In genomic region chr20:53869466-53870258, GRCh38 we compare ENCODE assay signal across 1 cellular context.
TF ChIP-seq lines count a peak whose summit lies in the region.

No MANE protein-coding gene starts in this region.

TF ChIP-seq in HepG2, 621 proteins besides CTCF, POLR2A, EP300 and RAD21 (continued from another document and continues in another):
- TF ChIP-seq, protein P1, sequence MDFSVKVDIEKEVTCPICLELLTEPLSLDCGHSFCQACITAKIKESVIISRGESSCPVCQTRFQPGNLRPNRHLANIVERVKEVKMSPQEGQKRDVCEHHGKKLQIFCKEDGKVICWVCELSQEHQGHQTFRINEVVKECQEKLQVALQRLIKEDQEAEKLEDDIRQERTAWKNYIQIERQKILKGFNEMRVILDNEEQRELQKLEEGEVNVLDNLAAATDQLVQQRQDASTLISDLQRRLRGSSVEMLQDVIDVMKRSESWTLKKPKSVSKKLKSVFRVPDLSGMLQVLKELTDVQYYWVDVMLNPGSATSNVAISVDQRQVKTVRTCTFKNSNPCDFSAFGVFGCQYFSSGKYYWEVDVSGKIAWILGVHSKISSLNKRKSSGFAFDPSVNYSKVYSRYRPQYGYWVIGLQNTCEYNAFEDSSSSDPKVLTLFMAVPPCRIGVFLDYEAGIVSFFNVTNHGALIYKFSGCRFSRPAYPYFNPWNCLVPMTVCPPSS (IDR thresholded peaks at IDR 0.05), result no peak
- TF ChIP-seq, protein P2, sequence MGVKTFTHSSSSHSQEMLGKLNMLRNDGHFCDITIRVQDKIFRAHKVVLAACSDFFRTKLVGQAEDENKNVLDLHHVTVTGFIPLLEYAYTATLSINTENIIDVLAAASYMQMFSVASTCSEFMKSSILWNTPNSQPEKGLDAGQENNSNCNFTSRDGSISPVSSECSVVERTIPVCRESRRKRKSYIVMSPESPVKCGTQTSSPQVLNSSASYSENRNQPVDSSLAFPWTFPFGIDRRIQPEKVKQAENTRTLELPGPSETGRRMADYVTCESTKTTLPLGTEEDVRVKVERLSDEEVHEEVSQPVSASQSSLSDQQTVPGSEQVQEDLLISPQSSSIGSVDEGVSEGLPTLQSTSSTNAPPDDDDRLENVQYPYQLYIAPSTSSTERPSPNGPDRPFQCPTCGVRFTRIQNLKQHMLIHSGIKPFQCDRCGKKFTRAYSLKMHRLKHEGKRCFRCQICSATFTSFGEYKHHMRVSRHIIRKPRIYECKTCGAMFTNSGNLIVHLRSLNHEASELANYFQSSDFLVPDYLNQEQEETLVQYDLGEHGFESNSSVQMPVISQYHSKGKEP (CRISPR knock-in tag; IDR thresholded peaks at IDR 0.05), result no peak
- peak; percentile 41; the same call in 1 of the 2 replicates for TF ChIP-seq IRX3 (CRISPR knock-in tag; IDR thresholded peaks at IDR 0.05; ENCODE audit: borderline replicate concordance, low read depth)
- TF ChIP-seq TARDBP (CRISPR knock-in tag; IDR thresholded peaks at IDR 0.05), result peak; percentile 85
- no peak for TF ChIP-seq ZZZ3 (CRISPR knock-in tag; IDR thresholded peaks at IDR 0.05; ENCODE audit: borderline replicate concordance)
- TF ChIP-seq CBX2 (IDR thresholded peaks at IDR 0.05; ENCODE audit: low read depth, low read length), result no peak
- peak; percentile 89; the same call in 1 of the 2 replicates for TF ChIP-seq CBX2 (CRISPR knock-in tag; IDR thresholded peaks at IDR 0.05; ENCODE audit: low read depth)
- TF ChIP-seq FLYWCH1 (CRISPR knock-in tag; IDR thresholded peaks at IDR 0.05), result no peak
- no peak for TF ChIP-seq TEF (CRISPR knock-in tag; IDR thresholded peaks at IDR 0.05)
- TF ChIP-seq, protein P3, sequence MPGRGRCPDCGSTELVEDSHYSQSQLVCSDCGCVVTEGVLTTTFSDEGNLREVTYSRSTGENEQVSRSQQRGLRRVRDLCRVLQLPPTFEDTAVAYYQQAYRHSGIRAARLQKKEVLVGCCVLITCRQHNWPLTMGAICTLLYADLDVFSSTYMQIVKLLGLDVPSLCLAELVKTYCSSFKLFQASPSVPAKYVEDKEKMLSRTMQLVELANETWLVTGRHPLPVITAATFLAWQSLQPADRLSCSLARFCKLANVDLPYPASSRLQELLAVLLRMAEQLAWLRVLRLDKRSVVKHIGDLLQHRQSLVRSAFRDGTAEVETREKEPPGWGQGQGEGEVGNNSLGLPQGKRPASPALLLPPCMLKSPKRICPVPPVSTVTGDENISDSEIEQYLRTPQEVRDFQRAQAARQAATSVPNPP (CRISPR knock-in tag; IDR thresholded peaks at IDR 0.05), result no peak
- TF ChIP-seq ZNF260 (CRISPR knock-in tag; IDR thresholded peaks at IDR 0.05; ENCODE audit: borderline replicate concordance, low read depth), result no peak
- no peak for TF ChIP-seq FOXA1 (IDR thresholded peaks at IDR 0.05)
- TF ChIP-seq FOXA1 (CRISPR knock-in tag; IDR thresholded peaks at IDR 0.05), result peak; percentile 89
- TF ChIP-seq FUBP1 (CRISPR knock-in tag; IDR thresholded peaks at IDR 0.05; ENCODE audit: borderline replicate concordance), result no peak
- TF ChIP-seq, protein P4, sequence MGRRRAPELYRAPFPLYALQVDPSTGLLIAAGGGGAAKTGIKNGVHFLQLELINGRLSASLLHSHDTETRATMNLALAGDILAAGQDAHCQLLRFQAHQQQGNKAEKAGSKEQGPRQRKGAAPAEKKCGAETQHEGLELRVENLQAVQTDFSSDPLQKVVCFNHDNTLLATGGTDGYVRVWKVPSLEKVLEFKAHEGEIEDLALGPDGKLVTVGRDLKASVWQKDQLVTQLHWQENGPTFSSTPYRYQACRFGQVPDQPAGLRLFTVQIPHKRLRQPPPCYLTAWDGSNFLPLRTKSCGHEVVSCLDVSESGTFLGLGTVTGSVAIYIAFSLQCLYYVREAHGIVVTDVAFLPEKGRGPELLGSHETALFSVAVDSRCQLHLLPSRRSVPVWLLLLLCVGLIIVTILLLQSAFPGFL (CRISPR knock-in tag; IDR thresholded peaks at IDR 0.05), result no peak
- no peak for TF ChIP-seq SMYD3 (CRISPR knock-in tag; IDR thresholded peaks at IDR 0.05)
- TF ChIP-seq CSRNP2 (CRISPR knock-in tag; conservative IDR thresholded peaks at IDR 0.05; ENCODE audit: low read depth), result no peak
- TF ChIP-seq KLF6 (CRISPR knock-in tag; IDR thresholded peaks at IDR 0.05), result peak; percentile 88
- no peak for TF ChIP-seq ZBTB4 (CRISPR knock-in tag; IDR thresholded peaks at IDR 0.05; ENCODE audit: borderline replicate concordance)
- no peak for TF ChIP-seq IKZF4 (CRISPR knock-in tag; IDR thresholded peaks at IDR 0.05; ENCODE audit: borderline replicate concordance, low read depth, not compliant biosample characterization)
- no peak for TF ChIP-seq ZFP36L2 (CRISPR knock-in tag; IDR thresholded peaks at IDR 0.05)
- TF ChIP-seq TMF1 (CRISPR knock-in tag; IDR thresholded peaks at IDR 0.05; ENCODE audit: low read depth), result no peak
- TF ChIP-seq ZFP82 (CRISPR knock-in tag; IDR thresholded peaks at IDR 0.05; ENCODE audit: borderline replicate concordance), result no peak
- TF ChIP-seq ZNF205 (CRISPR knock-in tag; IDR thresholded peaks at IDR 0.05), result no peak
- TF ChIP-seq ZNF496 (CRISPR knock-in tag; IDR thresholded peaks at IDR 0.05; ENCODE audit: insufficient replicate concordance), result no peak
- TF ChIP-seq TCF12 (IDR thresholded peaks at IDR 0.05), result no peak
- TF ChIP-seq TCF12 (CRISPR knock-in tag; IDR thresholded peaks at IDR 0.05), result 0 out of 2 replicates have a peak, but pooled peaks have one; percentile 43
- TF ChIP-seq SIN3A (IDR thresholded peaks at IDR 0.05; ENCODE audit: borderline replicate concordance, low read depth, low read length), result no peak
- TF ChIP-seq, protein P5, sequence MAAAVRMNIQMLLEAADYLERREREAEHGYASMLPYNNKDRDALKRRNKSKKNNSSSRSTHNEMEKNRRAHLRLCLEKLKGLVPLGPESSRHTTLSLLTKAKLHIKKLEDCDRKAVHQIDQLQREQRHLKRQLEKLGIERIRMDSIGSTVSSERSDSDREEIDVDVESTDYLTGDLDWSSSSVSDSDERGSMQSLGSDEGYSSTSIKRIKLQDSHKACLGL (CRISPR knock-in tag; IDR thresholded peaks at IDR 0.05), result no peak
- TF ChIP-seq MATR3 (CRISPR knock-in tag; IDR thresholded peaks at IDR 0.05), result no peak
- no peak for TF ChIP-seq ZNF44 (CRISPR knock-in tag; IDR thresholded peaks at IDR 0.05)
- no peak; the same call in 1 of the 2 replicates for TF ChIP-seq NCOR1 (IDR thresholded peaks at IDR 0.05; ENCODE audit: borderline replicate concordance, low read length)
- TF ChIP-seq, protein P6, sequence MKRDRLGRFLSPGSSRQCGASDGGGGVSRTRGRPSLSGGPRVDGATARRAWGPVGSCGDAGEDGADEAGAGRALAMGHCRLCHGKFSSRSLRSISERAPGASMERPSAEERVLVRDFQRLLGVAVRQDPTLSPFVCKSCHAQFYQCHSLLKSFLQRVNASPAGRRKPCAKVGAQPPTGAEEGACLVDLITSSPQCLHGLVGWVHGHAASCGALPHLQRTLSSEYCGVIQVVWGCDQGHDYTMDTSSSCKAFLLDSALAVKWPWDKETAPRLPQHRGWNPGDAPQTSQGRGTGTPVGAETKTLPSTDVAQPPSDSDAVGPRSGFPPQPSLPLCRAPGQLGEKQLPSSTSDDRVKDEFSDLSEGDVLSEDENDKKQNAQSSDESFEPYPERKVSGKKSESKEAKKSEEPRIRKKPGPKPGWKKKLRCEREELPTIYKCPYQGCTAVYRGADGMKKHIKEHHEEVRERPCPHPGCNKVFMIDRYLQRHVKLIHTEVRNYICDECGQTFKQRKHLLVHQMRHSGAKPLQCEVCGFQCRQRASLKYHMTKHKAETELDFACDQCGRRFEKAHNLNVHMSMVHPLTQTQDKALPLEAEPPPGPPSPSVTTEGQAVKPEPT (CRISPR knock-in tag; IDR thresholded peaks at IDR 0.05; ENCODE audit: low read depth), result no peak
- TF ChIP-seq IRF2 (CRISPR knock-in tag; IDR thresholded peaks at IDR 0.05), result peak; percentile 97
- no peak for TF ChIP-seq ZNF660 (CRISPR knock-in tag; IDR thresholded peaks at IDR 0.05; ENCODE audit: borderline replicate concordance, low read depth)
- no peak for TF ChIP-seq ELF4 (CRISPR knock-in tag; IDR thresholded peaks at IDR 0.05; ENCODE audit: borderline replicate concordance)
- TF ChIP-seq ZBTB10 (CRISPR knock-in tag; IDR thresholded peaks at IDR 0.05; ENCODE audit: borderline replicate concordance), result 0 out of 2 replicates have a peak, but pooled peaks have one; percentile 65
- TF ChIP-seq ARHGAP35 (CRISPR knock-in tag; IDR thresholded peaks at IDR 0.05; ENCODE audit: borderline replicate concordance), result no peak
- TF ChIP-seq THYN1 (CRISPR knock-in tag; IDR thresholded peaks at IDR 0.05; ENCODE audit: borderline replicate concordance, low read depth), result no peak
- no peak for TF ChIP-seq FOXK2 (IDR thresholded peaks at IDR 0.05)
- no peak for TF ChIP-seq GTF3A (CRISPR knock-in tag; conservative IDR thresholded peaks at IDR 0.05)
- TF ChIP-seq, protein P7, sequence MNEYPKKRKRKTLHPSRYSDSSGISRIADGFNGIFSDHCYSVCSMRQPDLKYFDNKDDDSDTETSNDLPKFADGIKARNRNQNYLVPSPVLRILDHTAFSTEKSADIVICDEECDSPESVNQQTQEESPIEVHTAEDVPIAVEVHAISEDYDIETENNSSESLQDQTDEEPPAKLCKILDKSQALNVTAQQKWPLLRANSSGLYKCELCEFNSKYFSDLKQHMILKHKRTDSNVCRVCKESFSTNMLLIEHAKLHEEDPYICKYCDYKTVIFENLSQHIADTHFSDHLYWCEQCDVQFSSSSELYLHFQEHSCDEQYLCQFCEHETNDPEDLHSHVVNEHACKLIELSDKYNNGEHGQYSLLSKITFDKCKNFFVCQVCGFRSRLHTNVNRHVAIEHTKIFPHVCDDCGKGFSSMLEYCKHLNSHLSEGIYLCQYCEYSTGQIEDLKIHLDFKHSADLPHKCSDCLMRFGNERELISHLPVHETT (CRISPR knock-in tag; conservative IDR thresholded peaks at IDR 0.05), result 0 out of 2 replicates have a peak, but pooled peaks have one; percentile 61
- TF ChIP-seq ZNF615 (CRISPR knock-in tag; IDR thresholded peaks at IDR 0.05; ENCODE audit: borderline replicate concordance), result no peak
- TF ChIP-seq MEF2D (CRISPR knock-in tag; IDR thresholded peaks at IDR 0.05), result peak; percentile 85
